12 cellular contexts compared by ENCODE assay signal in genomic region chr17:42200702-42201101, GRCh38. TPM values are rescaled to one million over a fixed set of nuclear protein-coding genes. Genes with fewer than 3 reads are reported as not detected.
A peak's percentile ranks its signal among the peaks of the same experiment; 100 is the strongest.
DNase-seq lines count a peak whose midpoint lies in the region; ATAC-seq and TF ChIP-seq lines count a peak whose summit lies in the region.
"Had no signal": no experiment of that assay in that cellular context is flagged by ENCODE, and none has a peak within 500 bp of the region (broad histone marks: within the 10 kb centered on the region; RNA-seq: fewer than 3 reads in every experiment).

No MANE protein-coding gene starts in this region.

- peaks cover 8 to 33% of the 10 kb centered on the region in 2 donors for H3K4me1 ChIP-seq in adrenal gland (replicated peaks in 1 of 2)
- peaks cover 19% of the 10 kb centered on the region for H3K4me1 ChIP-seq in left ventricle myocardium inferior
- no peaks in the 10 kb centered on the region for H3K4me1 ChIP-seq in ovary (ENCODE audit: insufficient read depth)
- H3K4me1 ChIP-seq in Karpas-422 (ENCODE audit: low read length) = no peaks in the 10 kb centered on the region

- H3K36me3 Mint-ChIP-seq in activated CD4-positive, alpha-beta memory T cell treated with anti-CD3 and anti-CD28 coated beads for 36 hours = peaks cover 45% of the 10 kb centered on the region

- no peak for TF ChIP-seq EP300 in ovary (IDR thresholded peaks at IDR 0.05)

- H3K79me2 ChIP-seq in Karpas-422 (ENCODE audit: low read length) = no peaks in the 10 kb centered on the region

- H3K9me3 Mint-ChIP-seq in activated CD4-positive, alpha-beta memory T cell treated with anti-CD3 and anti-CD28 coated beads for 36 hours = no peaks in the 10 kb centered on the region
- H3K9me3 Mint-ChIP-seq: CD4-positive, alpha-beta memory T cell had no signal

- no peak overlapping the region for H3K9ac ChIP-seq in Karpas-422 (ENCODE audit: low read length)

- H3K9me3 ChIP-seq in adrenal gland (replicated peaks in 1 of 3) = no peaks in the 10 kb centered on the region
- H3K9me3 ChIP-seq in left ventricle myocardium inferior (replicated peaks) = no peaks in the 10 kb centered on the region
- H3K9me3 ChIP-seq in ovary = no peaks in the 10 kb centered on the region
- no peaks in the 10 kb centered on the region for H3K9me3 ChIP-seq in Karpas-422 (ENCODE audit: low read length)
- H3K9me3 ChIP-seq: gastrocnemius medialis had no signal

- H3K4me3 Mint-ChIP-seq in activated CD4-positive, alpha-beta memory T cell treated with anti-CD3 and anti-CD28 coated beads for 36 hours = no peak overlapping the region
- H3K4me3 Mint-ChIP-seq: CD4-positive, alpha-beta memory T cell had no signal

- POLR2A ChIA-PET in activated CD4-positive, alpha-beta memory T cell treated with anti-CD3 and anti-CD28 coated beads for 36 hours (lab: Charles Lee) = no interaction called here

- CTCF ChIA-PET in activated CD4-positive, alpha-beta memory T cell treated with anti-CD3 and anti-CD28 coated beads for 36 hours (lab: Charles Lee) = interaction anchor here (0.8 to 2.1 kb wide), 3 partner anchors 13 to 38 kb away, joined by 3 to 10 read pairs (median 3); no protein-coding TSS in a partner anchor

- TF ChIP-seq POLR2A in adrenal gland (IDR thresholded peaks at IDR 0.05) (peak in 1 of 2 donors; percentile 76), ovary (IDR thresholded peaks at IDR 0.05) (no peak)

- no peak for ATAC-seq in HG03432 (IDR thresholded peaks at IDR 0.05; ENCODE audit: unreplicated experiment)
- ATAC-seq: gastrocnemius medialis had no signal

- H3K27me3 Mint-ChIP-seq in activated CD4-positive, alpha-beta memory T cell treated with anti-CD3 and anti-CD28 coated beads for 36 hours = no peaks in the 10 kb centered on the region
- H3K27me3 Mint-ChIP-seq: CD4-positive, alpha-beta memory T cell had no signal

- DNase-seq in DMS153 (lab: John Stamatoyannopoulos, UW) (peak; percentile 9), adrenal gland (peak; percentile 83 to 95 (median 93)), left ventricle myocardium inferior (peak; percentile 68), ovary (peak; percentile 72 to 81 (median 75)), Karpas-422 (no peak), foreskin fibroblast (no peak)
- DNase-seq in activated CD4-positive, alpha-beta memory T cell treated with anti-CD3 and anti-CD28 coated beads for 36 hours = no peak
- DNase-seq: CD4-positive, alpha-beta memory T cell; gastrocnemius medialis; NCI-H69 had no signal

- TF ChIP-seq CTCF in adrenal gland (IDR thresholded peaks at IDR 0.05) (peak in 1 of 6 experiments; percentile 12), left ventricle myocardium inferior (IDR thresholded peaks at IDR 0.05; ENCODE audit: borderline replicate concordance) (no peak), ovary (IDR thresholded peaks at IDR 0.05) (no peak), foreskin fibroblast (IDR thresholded peaks at IDR 0.05; ENCODE audit: low read depth, low read length) (no peak)

- H3K27ac ChIP-seq in adrenal gland = peak overlapping the region; percentile 78 to 92 (median 88)
- H3K27ac ChIP-seq in left ventricle myocardium inferior (replicated peaks) = peak overlapping the region; percentile 66
- H3K27ac ChIP-seq in ovary = peak overlapping the region in 1 of 2 donors; percentile 39
- no peak overlapping the region for H3K27ac ChIP-seq in Karpas-422 (ENCODE audit: low read length)
- H3K27ac ChIP-seq: gastrocnemius medialis had no signal

- H3K36me3 ChIP-seq in adrenal gland (replicated peaks in 1 of 2) (peaks cover 0 to 41% of the 10 kb centered on the region in 2 donors), left ventricle myocardium inferior (peaks cover 51% of the 10 kb centered on the region), ovary (no peaks in the 10 kb centered on the region), Karpas-422 (ENCODE audit: insufficient read depth, low read length) (peaks cover 33% of the 10 kb centered on the region; the same call in 1 of the 2 replicates)

- 24 to 38% (median 35%) methylated on average over 9 of the region's 9 CpGs for WGBS in adrenal gland, 4 donors
- 7 to 14% (median 7%) methylated on average over 9 of the region's 9 CpGs for WGBS in ovary, 3 donors

- H3K27me3 ChIP-seq in adrenal gland = no peaks in the 10 kb centered on the region
- no peaks in the 10 kb centered on the region for H3K27me3 ChIP-seq in left ventricle myocardium inferior (ENCODE audit: low read depth)
- no peaks in the 10 kb centered on the region for H3K27me3 ChIP-seq in ovary
- no peaks in the 10 kb centered on the region for H3K27me3 ChIP-seq in Karpas-422 (ENCODE audit: low read length)
- H3K27me3 ChIP-seq: gastrocnemius medialis had no signal

- no peaks in the 10 kb centered on the region for H3K4me1 Mint-ChIP-seq in activated CD4-positive, alpha-beta memory T cell treated with anti-CD3 and anti-CD28 coated beads for 36 hours (ENCODE audit: low read depth)

- H2AFZ ChIP-seq in Karpas-422 (ENCODE audit: low read length) = no peak overlapping the region

- H3K9me2 ChIP-seq in Karpas-422 (replicated peaks; ENCODE audit: insufficient read depth, low read length) = no peaks in the 10 kb centered on the region

- H3K27ac Mint-ChIP-seq in activated CD4-positive, alpha-beta memory T cell treated with anti-CD3 and anti-CD28 coated beads for 36 hours = no peak overlapping the region

- H3K4me3 ChIP-seq in adrenal gland (no peak overlapping the region), left ventricle myocardium inferior (no peak overlapping the region), ovary (no peak overlapping the region), Karpas-422 (ENCODE audit: low read length) (no peak overlapping the region), foreskin fibroblast (ENCODE audit: low read depth in 1 of 2, low read length in 2 of 2) (no peak overlapping the region)
- H3K4me3 ChIP-seq: gastrocnemius medialis had no signal

- H3K4me2 ChIP-seq in Karpas-422 (ENCODE audit: low read depth, low read length, poor library complexity, severe bottlenecking) = no peak overlapping the region

- no peaks in the 10 kb centered on the region for H4K20me1 ChIP-seq in Karpas-422 (ENCODE audit: insufficient read depth, low read depth, low read length)

- intact Hi-C loops in adrenal gland (cut with DNase I) = loop anchor here in 1 of 2 donors (10.0 kb wide), 1 partner anchor 104 kb away; no protein-coding TSS in a partner anchor
- intact Hi-C loops in left ventricle myocardium inferior (cut with micrococcal nuclease) = no loop called here
- intact Hi-C loops in ovary (cut with DNase I) = no loop called here
- intact Hi-C loops in activated CD4-positive, alpha-beta memory T cell treated with anti-CD3 and anti-CD28 coated beads for 36 hours (cut with micrococcal nuclease) = no loop called here

RNA-seq across cellular contexts. Expression of gene GHDC, which starts 6.4 kb away (rescaled TPM):
- 100 to 1,000 TPM in 1 of 8 donors, 10 to 100 TPM in 7; 36.4 to 344 (median 73.6) TPM for total RNA-seq in adrenal gland
- polyA plus RNA-seq in adrenal gland = 10 to 100 TPM; 10.5 to 33.9 (median 30.4) TPM
- 8.4 TPM for total RNA-seq in left ventricle myocardium inferior
- total RNA-seq in ovary = 10 to 100 TPM; 19.5 to 40.1 (median 31.0) TPM
- polyA plus RNA-seq in ovary = 10 to 100 TPM in 1 of 2 donors, 1 to 10 TPM in 1; 9.2 to 30.4 TPM
- total RNA-seq in activated CD4-positive, alpha-beta memory T cell treated with anti-CD3 and anti-CD28 coated beads for 36 hours = 10 to 100 TPM; 13.1 to 13.5 TPM
- 14.9 and 28.8 TPM in 2 replicates for total RNA-seq in Karpas-422 (2014; rRNA removed; shearing (Covaris generic); ENCODE audit: low replicate concordance)

RNA-seq across cellular contexts. Expression of gene HCRT, which starts 15.4 kb away (rescaled TPM):
- not detected for total RNA-seq in adrenal gland
- polyA plus RNA-seq in adrenal gland = not detected
- not detected for total RNA-seq in left ventricle myocardium inferior
- not detected for total RNA-seq in ovary
- not detected for polyA plus RNA-seq in ovary
- total RNA-seq in activated CD4-positive, alpha-beta memory T cell treated with anti-CD3 and anti-CD28 coated beads for 36 hours = not detected
- total RNA-seq in Karpas-422 (2014; rRNA removed; shearing (Covaris generic); ENCODE audit: low replicate concordance) = not detected in 2 replicates
- total RNA-seq: CD4-positive, alpha-beta memory T cell; gastrocnemius medialis; myocyte had no signal
- polyA plus RNA-seq: CD4-positive, alpha-beta memory T cell had no signal

RNA-seq across cellular contexts. Expression of gene KCNH4, which starts 19.8 kb away (rescaled TPM):
- under 1 TPM in 6 of 8 donors, not detected in 2; 0.14 to 0.41 (median 0.19) TPM for total RNA-seq in adrenal gland
- 1 to 10 TPM in 1 of 3 donors, under 1 TPM in 2; 0.13 to 1.0 (median 0.26) TPM for polyA plus RNA-seq in adrenal gland
- 0.16 TPM for total RNA-seq in left ventricle myocardium inferior
- total RNA-seq in ovary = under 1 TPM in 4 of 7 donors, not detected in 3; 0.08 to 0.40 (median 0.15) TPM
- polyA plus RNA-seq in ovary = under 1 TPM in 1 of 2 donors, not detected in 1; 0.07 TPM
- under 1 TPM; 0.39 to 0.40 TPM for total RNA-seq in activated CD4-positive, alpha-beta memory T cell treated with anti-CD3 and anti-CD28 coated beads for 36 hours
- total RNA-seq in Karpas-422 (2014; rRNA removed; shearing (Covaris generic); ENCODE audit: low replicate concordance) = 0.04 TPM in 1 of 2 replicates, not detected in the other
- total RNA-seq: gastrocnemius medialis, myocyte had no signal
- polyA plus RNA-seq: CD4-positive, alpha-beta memory T cell had no signal

RNA-seq across cellular contexts. Expression of gene RAB5C, which starts 45.9 kb away (rescaled TPM):
- total RNA-seq in adrenal gland = 100 to 1,000 TPM; 126 to 216 (median 163) TPM
- 100 to 1,000 TPM in 2 of 3 donors, 10 to 100 TPM in 1; 55.8 to 206 (median 115) TPM for polyA plus RNA-seq in adrenal gland
- total RNA-seq in left ventricle myocardium inferior = 38.6 TPM
- total RNA-seq in ovary = 100 to 1,000 TPM in 2 of 7 donors, 10 to 100 TPM in 5; 53.8 to 114 (median 94.3) TPM
- 100 to 1,000 TPM; 124 to 130 TPM for polyA plus RNA-seq in ovary
- 10 to 100 TPM; 47.8 to 52.4 TPM for total RNA-seq in activated CD4-positive, alpha-beta memory T cell treated with anti-CD3 and anti-CD28 coated beads for 36 hours
- 56.9 and 59.5 TPM in 2 replicates for total RNA-seq in Karpas-422 (2014; rRNA removed; shearing (Covaris generic); ENCODE audit: low replicate concordance)

Comparison
In these comparisons a context has a peak if more than half of its experiments do, and no peak if none do; other contexts are left out.
1. DNase-seq: peak in DMS153 (single experiment), adrenal gland (7 of 7), left ventricle myocardium inferior (single experiment) and ovary (5 of 5); none in activated CD4-positive, alpha-beta memory T cell treated with anti-CD3 and anti-CD28 coated beads for 36 hours (single experiment), Karpas-422 (single experiment) and foreskin fibroblast (0 of 2).